In genomic region chr7:106898967-106899366, GRCh38 we compare ENCODE assay signal across 2 cellular contexts. TPM values are rescaled to one million over a fixed set of nuclear protein-coding genes. Genes with fewer than 3 reads are reported as not detected.
"Had no signal": no experiment of that assay in that cellular context is flagged by ENCODE, and none has a peak within 500 bp of the region (broad histone marks: within the 10 kb centered on the region; RNA-seq: fewer than 3 reads in every experiment).

No MANE protein-coding gene starts in this region.

RNA-seq across cellular contexts. Expression of gene PIK3CG, which starts 33.9 kb away (rescaled TPM):
- total RNA-seq: MCF 10A, PC-9 had no signal
